Comparison of ENCODE assay signal across 36 cellular contexts in the genomic region with DNA sequence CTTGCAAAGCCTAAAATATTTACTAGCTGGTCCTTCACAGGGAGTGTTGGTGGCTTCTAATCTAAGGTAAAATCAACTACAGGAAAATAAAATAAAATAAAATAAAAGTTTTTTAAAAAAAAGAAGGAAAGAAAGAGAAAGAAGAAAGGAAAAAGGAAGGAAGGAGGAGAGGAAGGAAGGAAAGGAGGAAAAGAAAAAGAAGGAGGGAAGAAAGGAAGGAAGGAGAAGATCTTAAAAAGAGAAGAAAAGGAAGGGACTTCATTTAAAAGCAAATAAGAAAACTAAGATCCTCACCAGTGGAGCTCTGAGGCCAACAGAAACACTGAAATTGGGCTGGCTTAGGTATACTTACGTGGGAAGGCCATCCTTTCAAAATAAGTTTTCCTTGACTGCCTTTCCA.
"Had no signal": no experiment of that assay in that cellular context is flagged by ENCODE, and none has a peak within 500 bp of the region (broad histone marks: within the 10 kb centered on the region; RNA-seq: fewer than 3 reads in every experiment).

No MANE protein-coding gene starts in this region.

- H3K4me3 ChIP-seq: adrenal gland, body of pancreas, breast epithelium had no signal

- H3K4me1 ChIP-seq: body of pancreas had no signal

- FAIRE-seq: astrocyte, TTC549 had no signal

- H3K9me3 ChIP-seq: adrenal gland, body of pancreas, breast epithelium had no signal

- H3K36me3 ChIP-seq: adrenal gland, brain microvascular endothelial cell, breast epithelium, WERI-Rb-1 had no signal

- DNase-seq: activated CD4-positive, alpha-beta memory T cell treated with anti-CD3 and anti-CD28 coated beads for 36 hours; activated CD4-positive, alpha-beta T cell treated with anti-CD3 and anti-CD28 coated beads for 1 hour; activated CD4-positive, alpha-beta T cell treated with anti-CD3 and anti-CD28 coated beads for 36 hours; activated CD4-positive, alpha-beta T cell treated with anti-CD3 and anti-CD28 coated beads, Interleukin-2, amount 10 ng/mL, durations not matched to agents 24 days and 14 days; activated CD4-positive, alpha-beta T cell treated with anti-CD3 and anti-CD28 coated beads, Interleukin-2, amount 50 U/mL, for 1 hour; activated CD4-positive, alpha-beta T cell treated with anti-CD3 and anti-CD28 coated beads, Interleukin-2, amount 50 U/mL, for 4 hours; activated CD4-positive, CD25-positive, alpha-beta regulatory T cell; activated CD8-positive, alpha-beta memory T cell treated with anti-CD3 and anti-CD28 coated beads, Interleukin-2, amount 50 U/mL, for 4 hours; activated CD8-positive, alpha-beta T cell treated with anti-CD3 and anti-CD28 coated beads for 36 hours; activated effector memory CD4-positive, alpha-beta T cell treated with anti-CD3 and anti-CD28 coated beads, Interleukin-2, amount 50 U/mL, for 16 hours; activated gamma-delta T cell treated with Interleukin-2 at 50 U/mL for 16 hours; activated naive CD4-positive, alpha-beta T cell; activated naive CD4-positive, alpha-beta T cell treated with anti-CD3 and anti-CD28 coated beads for 36 hours; activated naive CD4-positive, alpha-beta T cell treated with anti-CD3 and anti-CD28 coated beads, Interleukin-2, amount 50 U/mL, for 16 hours; activated naive CD8-positive, alpha-beta T cell treated with anti-CD3 and anti-CD28 coated beads for 36 hours; activated T-cell treated with anti-CD3 and anti-CD28 coated beads for 4 hours; activated T-cell treated with anti-CD3 and anti-CD28 coated beads, Interleukin-2, amount 50 U/mL, for 1 hour; activated T-cell treated with anti-CD3 and anti-CD28 coated beads, Interleukin-2, amount 50 U/mL, for 4 hours; activated T-cell treated with anti-CD3 and anti-CD28 coated beads, Interleukin-2, amount 50 U/mL, for 72 hours; adrenal gland; amniotic stem cell; aorta; body of pancreas; brain microvascular endothelial cell; central memory CD4-positive, alpha-beta T cell; T-helper 1 cell; T-helper 2 cell; T-helper 9 cell; WERI-Rb-1 had no signal

- H3K27me3 ChIP-seq: adrenal gland, body of pancreas, brain microvascular endothelial cell, breast epithelium had no signal

- H3K27ac ChIP-seq: body of pancreas, brain microvascular endothelial cell, WERI-Rb-1 had no signal

- ATAC-seq: activated CD4-positive, alpha-beta T cell treated with anti-CD3 and anti-CD28 coated beads for 36 hours; activated CD4-positive, CD25-positive, alpha-beta regulatory T cell treated with anti-CD3 and anti-CD28 coated beads, Interleukin-2, amount 50 U/mL, for 24 hours; activated CD8-positive, alpha-beta T cell treated with anti-CD3 and anti-CD28 coated beads for 36 hours; activated naive CD4-positive, alpha-beta T cell treated with anti-CD3 and anti-CD28 coated beads, Interleukin-2, amount 50 U/mL, for 72 hours; activated T-cell treated with anti-CD3 and anti-CD28 coated beads, Interleukin-2, amount 50 U/mL, for 4 hours; activated T-cell treated with anti-CD3 and anti-CD28 coated beads, Interleukin-2, amount 50 U/mL, for 72 hours; activated T-helper 17 cell treated with anti-CD3 and anti-CD28 coated beads, Interleukin-2, amount 50 U/mL, for 72 hours; WTC11 had no signal
